19 cellular contexts compared by ENCODE assay signal in genomic region chr13:106357198-106357597, GRCh38.
DNase-seq lines count a peak whose midpoint lies in the region; ATAC-seq, FAIRE-seq and TF ChIP-seq lines count a peak whose summit lies in the region.
"Had no signal": no experiment of that assay in that cellular context is flagged by ENCODE, and none has a peak within 500 bp of the region (broad histone marks: within the 10 kb centered on the region; RNA-seq: fewer than 3 reads in every experiment).

No MANE protein-coding gene starts in this region.

- ATAC-seq in HG02763 (IDR thresholded peaks at IDR 0.05; ENCODE audit: unreplicated experiment): no peak
- ATAC-seq: gastroesophageal sphincter, pancreas, PC-3 had no signal

- no peak for TF ChIP-seq CTCF in HEK293 (tag by site-specific recombination; IDR thresholded peaks at IDR 0.05)
- TF ChIP-seq CTCF in brain (conservative IDR thresholded peaks at IDR 0.05): no peak

- H3K36me3 ChIP-seq in HEK293 (ENCODE audit: control insufficient read depth in 2 of 2, insufficient read depth in 1 of 2, low read length in 2 of 2): no peaks in the 10 kb centered on the region
- no peaks in the 10 kb centered on the region for H3K36me3 ChIP-seq in effector memory CD4-positive, alpha-beta T cell (ENCODE audit: control insufficient read depth, insufficient read depth, low read length)
- H3K36me3 ChIP-seq: adrenal gland, gastroesophageal sphincter, left ventricle myocardium inferior, pancreas had no signal

- POLR2A ChIA-PET in HEK293 (lab: Yijun Ruan, JAX): no interaction called here

- no peaks in the 10 kb centered on the region for H3K27me3 ChIP-seq in effector memory CD4-positive, alpha-beta T cell (replicated peaks; ENCODE audit: control insufficient read depth, insufficient read depth, low read length, poor library complexity, severe bottlenecking)
- H3K27me3 ChIP-seq: adrenal gland, gastroesophageal sphincter had no signal

- H3K4me1 Mint-ChIP-seq in brain: peaks cover 11% of the 10 kb centered on the region

- no peak overlapping the region for H3K4me3 ChIP-seq in HEK293 (ENCODE audit: low read depth, low read length)
- no peak overlapping the region for H3K4me3 ChIP-seq in effector memory CD4-positive, alpha-beta T cell (ENCODE audit: insufficient read depth, low read depth, low read length, poor library complexity, severe bottlenecking)
- H3K4me3 ChIP-seq: adrenal gland, gastroesophageal sphincter, left ventricle myocardium inferior, pancreas had no signal

- H3K4me1 ChIP-seq in HEK293 (ENCODE audit: control insufficient read depth, insufficient read depth, low read length): no peaks in the 10 kb centered on the region; the same call in 1 of the 2 replicates
- H3K4me1 ChIP-seq in effector memory CD4-positive, alpha-beta T cell (ENCODE audit: control insufficient read depth, insufficient read depth, low read length, poor library complexity, severe bottlenecking): no peaks in the 10 kb centered on the region
- H3K4me1 ChIP-seq: adrenal gland, gastroesophageal sphincter, left ventricle myocardium inferior, pancreas had no signal

- peaks cover 0 to 17% (median 12%) of the 10 kb centered on the region in 5 experiments for H3K9me3 Mint-ChIP-seq in brain

- peak overlapping the region in 3 of 5 experiments; percentile 3 to 50 (median 35) for H3K27ac Mint-ChIP-seq in brain

- DNase-seq in medulla oblongata (ENCODE audit: extremely low spot score) (peak; percentile 33), urothelium cell line (ENCODE audit: low spot score) (peak; percentile 11), SIG-M5 treated with dmso at 0.1 percent for 504 hours (lab: John Stamatoyannopoulos, UW; ENCODE audit: unreplicated experiment) (no peak)
- no peak for DNase-seq in effector memory CD4-positive, alpha-beta T cell
- DNase-seq: activated CD4-positive, CD25-positive, alpha-beta regulatory T cell treated with anti-CD3 and anti-CD28 coated beads, Interleukin-2, amount 50 U/mL, for 72 hours; activated effector memory CD4-positive, alpha-beta T cell treated with Interleukin-2 at 50 U/mL for 16 hours; adrenal gland; C1 segment of cervical spinal cord; left ventricle myocardium inferior; NCI-H146; NCI-H82; pancreas; PC-3; stimulated activated CD4-positive, alpha-beta T cell treated with anti-CD3 and anti-CD28 coated beads, Interleukin-4, amount 100 ng/mL, for 4 hours; T1000 had no signal

- H3K27ac ChIP-seq in HEK293 (ENCODE audit: extremely low read depth, low read depth, low read length): no peak overlapping the region; the same call in 1 of the 2 replicates
- H3K27ac ChIP-seq in effector memory CD4-positive, alpha-beta T cell (ENCODE audit: insufficient read depth, low read length, poor library complexity, severe bottlenecking): no peak overlapping the region
- H3K27ac ChIP-seq: adrenal gland, gastroesophageal sphincter, left ventricle myocardium inferior, pancreas had no signal

- no peaks in the 10 kb centered on the region for H3K9me3 ChIP-seq in HEK293 (ENCODE audit: control insufficient read depth, insufficient read depth, low read depth, low read length)
- H3K9me3 ChIP-seq in effector memory CD4-positive, alpha-beta T cell (ENCODE audit: control insufficient read depth, low read length): no peaks in the 10 kb centered on the region
- H3K9me3 ChIP-seq: adrenal gland, gastroesophageal sphincter, left ventricle myocardium inferior, pancreas had no signal

- H3K4me3 Mint-ChIP-seq in brain: no peak overlapping the region

- FAIRE-seq in urothelium cell line (lab: Jason Lieb, UNC): no peak
- FAIRE-seq: pancreas had no signal

- CTCF ChIA-PET in HEK293 (lab: Yijun Ruan, JAX): no interaction called here

- no peaks in the 10 kb centered on the region for H3K27me3 Mint-ChIP-seq in brain

- H3K36me3 Mint-ChIP-seq in brain: peaks cover 3% of the 10 kb centered on the region

TF ChIP-seq in HEK293, 187 proteins besides CTCF, POLR2A, EP300 and RAD21:
- peak; percentile 29; the same call in 1 of the 2 replicates for TF ChIP-seq BCL6B (tag by site-specific recombination; IDR thresholded peaks at IDR 0.05)
- 0 out of 2 replicates have a peak, but pooled peaks have one; percentile 7 for TF ChIP-seq ZIC2 (tag by site-specific recombination; IDR thresholded peaks at IDR 0.05)
- TF ChIP-seq ZNF501 (tag by site-specific recombination; IDR thresholded peaks at IDR 0.05): no peak
- no peak for TF ChIP-seq KLF8 (tag by site-specific recombination; IDR thresholded peaks at IDR 0.05)
- TF ChIP-seq AEBP2 (tag by site-specific recombination; IDR thresholded peaks at IDR 0.05; ENCODE audit: borderline replicate concordance): no peak
- TF ChIP-seq ZBTB49 (tag by site-specific recombination; IDR thresholded peaks at IDR 0.05; ENCODE audit: low read depth): no peak
- 0 out of 2 replicates have a peak, but pooled peaks have one; percentile 17 for TF ChIP-seq HIC1 (tag by site-specific recombination; IDR thresholded peaks at IDR 0.05)
- TF ChIP-seq GLIS1 (tag by site-specific recombination; IDR thresholded peaks at IDR 0.05): peak; percentile 68
- no peak for TF ChIP-seq ZBTB17 (tag by site-specific recombination; IDR thresholded peaks at IDR 0.05)
- no peak for TF ChIP-seq ZFP3 (tag by site-specific recombination; IDR thresholded peaks at IDR 0.05; ENCODE audit: low read depth)

Comparison
In these comparisons a context has a peak if more than half of its experiments do, and no peak if none do; other contexts are left out.
1. DNase-seq: peak in medulla oblongata (single experiment) and urothelium cell line (single experiment); none in SIG-M5 treated with dmso at 0.1 percent for 504 hours (single experiment) and effector memory CD4-positive, alpha-beta T cell (0 of 3).